1 cellular context compared by ENCODE assay signal in genomic region chr11:60858731-60859464, GRCh38.
TF ChIP-seq lines count a peak whose summit lies in the region.

No MANE protein-coding gene starts in this region.

TF ChIP-seq in GM12878, 131 proteins besides CTCF, POLR2A, EP300 and RAD21:
- TF ChIP-seq CUX1 (IDR thresholded peaks at IDR 0.05; ENCODE audit: insufficient replicate concordance, low read depth, low read length) (no peak), SMAD1 (IDR thresholded peaks at IDR 0.05; ENCODE audit: low read depth, partially characterized antibody) (no peak), HDGF (IDR thresholded peaks at IDR 0.05) (no peak), SPI1 (IDR thresholded peaks at IDR 0.05; ENCODE audit: borderline replicate concordance, insufficient read depth, low read depth, low read length) (peak; percentile 28; the same call in 1 of the 2 replicates)
